ENCODE assay signal across 1 cellular context in the genomic region with DNA sequence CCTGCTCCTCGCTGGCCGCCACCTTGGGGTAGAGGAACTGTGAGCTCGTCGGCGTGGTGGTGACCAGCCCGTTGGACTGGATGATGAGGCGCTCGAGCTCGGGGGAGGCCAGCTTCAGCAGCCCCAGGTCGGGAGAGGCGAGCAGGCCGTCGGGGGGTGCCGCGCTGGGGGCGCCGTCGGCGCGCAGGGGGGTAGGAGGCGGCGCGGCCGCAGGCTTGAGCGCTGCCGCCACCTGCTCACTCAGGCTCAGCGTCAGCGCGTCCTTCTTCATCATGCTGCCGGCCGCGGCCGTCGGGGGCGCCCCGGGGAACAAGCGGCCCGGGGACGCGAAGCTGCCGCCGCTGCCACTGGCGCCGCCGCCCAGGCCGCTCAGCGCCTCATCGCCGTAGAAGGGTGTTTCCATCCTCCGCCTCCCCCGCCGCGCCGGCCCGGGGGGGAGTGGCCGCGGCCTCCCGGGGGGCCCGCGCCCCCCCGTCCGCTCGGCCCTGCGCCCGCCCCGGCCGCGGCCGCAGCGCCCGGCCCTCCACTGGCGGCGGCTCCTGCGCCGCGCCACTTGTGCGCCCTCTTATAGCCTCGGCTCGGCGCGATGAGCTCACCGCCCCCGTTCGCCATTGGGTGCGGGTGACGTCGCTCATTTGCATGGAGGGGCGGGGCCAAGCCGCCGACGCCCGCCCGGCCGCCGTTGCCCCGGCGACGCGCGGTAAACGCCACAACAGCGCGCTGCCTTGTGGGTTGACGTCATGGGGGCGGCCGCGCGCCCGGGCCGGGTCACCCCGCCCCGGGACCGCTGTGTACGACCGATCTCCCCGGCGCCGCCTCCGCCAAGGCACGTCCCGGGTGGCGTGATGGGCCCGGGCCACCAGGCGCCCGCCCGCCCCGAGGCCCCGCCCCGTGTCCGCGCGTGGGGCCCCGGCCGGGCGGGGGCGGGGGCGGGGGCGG.
TF ChIP-seq lines count a peak whose summit lies in the region.

JUND (minus strand) TSS at position 541 of the 939 bp plus-strand sequence; CDS start at position 403, 138 bp downstream.

TF ChIP-seq in K562, 482 proteins besides CTCF, POLR2A, EP300 and RAD21 (continued from another document and continues in another):
- TF ChIP-seq ARID4B (CRISPR knock-in tag; IDR thresholded peaks at IDR 0.05), result no peak; the same call in none of the 2 replicates
- TF ChIP-seq SREBF2 (CRISPR knock-in tag; IDR thresholded peaks at IDR 0.05), result no peak
- TF ChIP-seq XRCC5 (IDR thresholded peaks at IDR 0.05; ENCODE audit: low read depth, low read length), result no peak
- no peak for TF ChIP-seq ZNF695 (CRISPR knock-in tag; IDR thresholded peaks at IDR 0.05)
- no peak for TF ChIP-seq ATF6 (CRISPR knock-in tag; IDR thresholded peaks at IDR 0.05)
- TF ChIP-seq, protein P1, sequence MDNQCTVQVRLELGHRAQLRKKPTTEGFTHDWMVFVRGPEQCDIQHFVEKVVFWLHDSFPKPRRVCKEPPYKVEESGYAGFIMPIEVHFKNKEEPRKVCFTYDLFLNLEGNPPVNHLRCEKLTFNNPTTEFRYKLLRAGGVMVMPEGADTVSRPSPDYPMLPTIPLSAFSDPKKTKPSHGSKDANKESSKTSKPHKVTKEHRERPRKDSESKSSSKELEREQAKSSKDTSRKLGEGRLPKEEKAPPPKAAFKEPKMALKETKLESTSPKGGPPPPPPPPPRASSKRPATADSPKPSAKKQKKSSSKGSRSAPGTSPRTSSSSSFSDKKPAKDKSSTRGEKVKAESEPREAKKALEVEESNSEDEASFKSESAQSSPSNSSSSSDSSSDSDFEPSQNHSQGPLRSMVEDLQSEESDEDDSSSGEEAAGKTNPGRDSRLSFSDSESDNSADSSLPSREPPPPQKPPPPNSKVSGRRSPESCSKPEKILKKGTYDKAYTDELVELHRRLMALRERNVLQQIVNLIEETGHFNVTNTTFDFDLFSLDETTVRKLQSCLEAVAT (IDR thresholded peaks at IDR 0.05), result peak; percentile 76 to 78; a peak in 3 of 4 replicates
- TF ChIP-seq, protein P2, sequence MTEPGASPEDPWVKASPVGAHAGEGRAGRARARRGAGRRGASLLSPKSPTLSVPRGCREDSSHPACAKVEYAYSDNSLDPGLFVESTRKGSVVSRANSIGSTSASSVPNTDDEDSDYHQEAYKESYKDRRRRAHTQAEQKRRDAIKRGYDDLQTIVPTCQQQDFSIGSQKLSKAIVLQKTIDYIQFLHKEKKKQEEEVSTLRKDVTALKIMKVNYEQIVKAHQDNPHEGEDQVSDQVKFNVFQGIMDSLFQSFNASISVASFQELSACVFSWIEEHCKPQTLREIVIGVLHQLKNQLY (CRISPR knock-in tag; conservative IDR thresholded peaks at IDR 0.05), result 0 out of 4 replicates have a peak, but pooled peaks have one; percentile 11 to 57
- TF ChIP-seq TOE1 (IDR thresholded peaks at IDR 0.05; ENCODE audit: borderline replicate concordance), result no peak
- TF ChIP-seq TOE1 (CRISPR knock-in tag; IDR thresholded peaks at IDR 0.05; ENCODE audit: borderline replicate concordance, low read depth), result peak; percentile 85; the same call in 1 of the 2 replicates
- peak; percentile 89 for TF ChIP-seq KDM5B (IDR thresholded peaks at IDR 0.05; ENCODE audit: insufficient replicate concordance, low read depth, low read length)
- TF ChIP-seq DNMT1 (IDR thresholded peaks at IDR 0.05), result no peak
- TF ChIP-seq, protein P3, sequence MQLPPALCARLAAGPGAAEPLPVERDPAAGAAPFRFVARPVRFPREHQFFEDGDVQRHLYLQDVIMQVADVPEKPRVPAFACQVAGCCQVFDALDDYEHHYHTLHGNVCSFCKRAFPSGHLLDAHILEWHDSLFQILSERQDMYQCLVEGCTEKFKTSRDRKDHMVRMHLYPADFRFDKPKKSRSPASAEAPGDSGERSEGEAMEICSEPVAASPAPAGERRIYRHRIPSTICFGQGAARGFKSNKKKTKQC (CRISPR knock-in tag; IDR thresholded peaks at IDR 0.05), result no peak; the same call in 1 of the 2 replicates
- TF ChIP-seq ZNF311 (CRISPR knock-in tag; IDR thresholded peaks at IDR 0.05), result no peak
- peak; percentile 56; the same call in 1 of the 2 replicates for TF ChIP-seq NR2F6 (CRISPR knock-in tag; IDR thresholded peaks at IDR 0.05)
- no peak; the same call in 1 of the 2 replicates for TF ChIP-seq ZNF644 (tag; IDR thresholded peaks at IDR 0.05; ENCODE audit: low read depth)
- TF ChIP-seq FOXK1 (CRISPR knock-in tag; IDR thresholded peaks at IDR 0.05; ENCODE audit: borderline replicate concordance), result no peak
- TF ChIP-seq, protein P4, sequence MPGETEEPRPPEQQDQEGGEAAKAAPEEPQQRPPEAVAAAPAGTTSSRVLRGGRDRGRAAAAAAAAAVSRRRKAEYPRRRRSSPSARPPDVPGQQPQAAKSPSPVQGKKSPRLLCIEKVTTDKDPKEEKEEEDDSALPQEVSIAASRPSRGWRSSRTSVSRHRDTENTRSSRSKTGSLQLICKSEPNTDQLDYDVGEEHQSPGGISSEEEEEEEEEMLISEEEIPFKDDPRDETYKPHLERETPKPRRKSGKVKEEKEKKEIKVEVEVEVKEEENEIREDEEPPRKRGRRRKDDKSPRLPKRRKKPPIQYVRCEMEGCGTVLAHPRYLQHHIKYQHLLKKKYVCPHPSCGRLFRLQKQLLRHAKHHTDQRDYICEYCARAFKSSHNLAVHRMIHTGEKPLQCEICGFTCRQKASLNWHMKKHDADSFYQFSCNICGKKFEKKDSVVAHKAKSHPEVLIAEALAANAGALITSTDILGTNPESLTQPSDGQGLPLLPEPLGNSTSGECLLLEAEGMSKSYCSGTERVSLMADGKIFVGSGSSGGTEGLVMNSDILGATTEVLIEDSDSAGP (CRISPR knock-in tag; IDR thresholded peaks at IDR 0.05), result no peak
- 0 out of 2 replicates have a peak, but pooled peaks have one; percentile 38 for TF ChIP-seq CHD2 (IDR thresholded peaks at IDR 0.05; ENCODE audit: low read depth, low read length)
- TF ChIP-seq MECOM (CRISPR knock-in tag; IDR thresholded peaks at IDR 0.05), result no peak
- peak; percentile 66; the same call in 1 of the 2 replicates for TF ChIP-seq CBX1 (IDR thresholded peaks at IDR 0.05; ENCODE audit: low read depth)
- TF ChIP-seq ZNF324 (CRISPR knock-in tag; IDR thresholded peaks at IDR 0.05), result no peak
- TF ChIP-seq PHF8 (IDR thresholded peaks at IDR 0.05; ENCODE audit: borderline replicate concordance, low read length), result peak; percentile 48; the same call in 1 of the 2 replicates
- no peak for TF ChIP-seq ZNF347 (CRISPR knock-in tag; IDR thresholded peaks at IDR 0.05; ENCODE audit: low read depth)
- no peak for TF ChIP-seq ZFP30 (CRISPR knock-in tag; IDR thresholded peaks at IDR 0.05; ENCODE audit: borderline replicate concordance)
- TF ChIP-seq, protein P5, sequence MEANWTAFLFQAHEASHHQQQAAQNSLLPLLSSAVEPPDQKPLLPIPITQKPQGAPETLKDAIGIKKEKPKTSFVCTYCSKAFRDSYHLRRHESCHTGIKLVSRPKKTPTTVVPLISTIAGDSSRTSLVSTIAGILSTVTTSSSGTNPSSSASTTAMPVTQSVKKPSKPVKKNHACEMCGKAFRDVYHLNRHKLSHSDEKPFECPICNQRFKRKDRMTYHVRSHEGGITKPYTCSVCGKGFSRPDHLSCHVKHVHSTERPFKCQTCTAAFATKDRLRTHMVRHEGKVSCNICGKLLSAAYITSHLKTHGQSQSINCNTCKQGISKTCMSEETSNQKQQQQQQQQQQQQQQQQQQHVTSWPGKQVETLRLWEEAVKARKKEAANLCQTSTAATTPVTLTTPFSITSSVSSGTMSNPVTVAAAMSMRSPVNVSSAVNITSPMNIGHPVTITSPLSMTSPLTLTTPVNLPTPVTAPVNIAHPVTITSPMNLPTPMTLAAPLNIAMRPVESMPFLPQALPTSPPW (CRISPR knock-in tag; IDR thresholded peaks at IDR 0.05), result peak; percentile 99
- 0 out of 2 replicates have a peak, but pooled peaks have one; percentile 36 for TF ChIP-seq HIVEP1 (CRISPR knock-in tag; IDR thresholded peaks at IDR 0.05)
- peak; percentile 80; the same call in 1 of the 2 replicates for TF ChIP-seq ESRRA (IDR thresholded peaks at IDR 0.05; ENCODE audit: borderline replicate concordance, low read depth)
- TF ChIP-seq CEBPB (tag; IDR thresholded peaks at IDR 0.05), result no peak
- TF ChIP-seq ELK3 (CRISPR knock-in tag; IDR thresholded peaks at IDR 0.05), result no peak
- peak; percentile 100 for TF ChIP-seq FOXJ2 (tag; IDR thresholded peaks at IDR 0.05)
- peak; percentile 61; the same call in 1 of the 2 replicates for TF ChIP-seq ILF3 (IDR thresholded peaks at IDR 0.05; ENCODE audit: borderline replicate concordance)
- peak in 1 of 2 experiments; percentile 89; a peak in 1 of 4 replicates for TF ChIP-seq CSDE1 (IDR thresholded peaks at IDR 0.05)
- no peak for TF ChIP-seq ZNF354B (CRISPR knock-in tag; IDR thresholded peaks at IDR 0.05)
- no peak for TF ChIP-seq BCL6 (CRISPR knock-in tag; IDR thresholded peaks at IDR 0.05)
- peak; percentile 98 for TF ChIP-seq GATAD2B (IDR thresholded peaks at IDR 0.05; ENCODE audit: borderline replicate concordance)
- TF ChIP-seq CCAR2 (IDR thresholded peaks at IDR 0.05; ENCODE audit: low read depth, low read length), result no peak
- peak; percentile 56 for TF ChIP-seq RBBP5 (IDR thresholded peaks at IDR 0.05; ENCODE audit: borderline replicate concordance, insufficient read depth, low read length, poor library complexity, severe bottlenecking)
- no peak for TF ChIP-seq HNRNPUL1 (IDR thresholded peaks at IDR 0.05; ENCODE audit: low read length)
- 0 out of 2 replicates have a peak, but pooled peaks have one; percentile 9 for TF ChIP-seq MAX (CRISPR knock-in tag; IDR thresholded peaks at IDR 0.05)
- no peak for TF ChIP-seq ZNF778 (CRISPR knock-in tag; IDR thresholded peaks at IDR 0.05)
- peak; percentile 25 for TF ChIP-seq PRPF4 (IDR thresholded peaks at IDR 0.05; ENCODE audit: insufficient read depth, low read depth, low read length, poor library complexity, severe bottlenecking)
- TF ChIP-seq NR2C1 (IDR thresholded peaks at IDR 0.05), result no peak
- no peak for TF ChIP-seq NR2C1 (tag; IDR thresholded peaks at IDR 0.05)
- no peak for TF ChIP-seq BCOR (IDR thresholded peaks at IDR 0.05)
- no peak for TF ChIP-seq RBM39 (optimal IDR thresholded peaks at IDR 0.05; ENCODE audit: low read depth, low read length)
- no peak for TF ChIP-seq ARID1B (IDR thresholded peaks at IDR 0.05)
- no peak for TF ChIP-seq MCM2 (IDR thresholded peaks at IDR 0.05; ENCODE audit: low read depth)
- no peak for TF ChIP-seq TFAM (CRISPR knock-in tag; conservative IDR thresholded peaks at IDR 0.05)
- TF ChIP-seq ZNF75A (CRISPR knock-in tag; IDR thresholded peaks at IDR 0.05), result no peak
- no peak for TF ChIP-seq HLTF (IDR thresholded peaks at IDR 0.05)
- no peak for TF ChIP-seq CBX2 (IDR thresholded peaks at IDR 0.05; ENCODE audit: insufficient read depth, low read length, poor library complexity, severe bottlenecking)
